23 cellular contexts compared by ENCODE assay signal in the genomic region with DNA sequence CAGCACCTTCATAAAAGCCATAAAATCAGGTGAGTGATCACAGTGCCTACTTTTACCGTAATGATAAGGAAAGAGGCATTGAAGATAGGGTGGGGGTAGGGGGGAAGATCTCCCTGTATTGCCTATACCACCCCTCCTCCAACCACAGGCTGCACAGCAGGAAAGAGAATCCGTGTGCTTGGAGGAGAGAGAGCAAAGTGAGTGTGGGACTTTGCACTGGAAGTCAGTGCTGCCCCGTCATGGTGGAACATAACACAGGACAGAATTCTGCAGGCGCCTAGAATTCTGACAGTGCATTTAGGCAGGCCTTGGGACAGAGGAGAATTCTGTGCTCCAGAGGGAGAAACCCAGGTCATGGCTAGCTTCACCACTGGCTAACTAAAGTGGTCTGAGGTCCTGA. TPM values are rescaled to one million over a fixed set of nuclear protein-coding genes. Genes with fewer than 3 reads are reported as not detected.
DNase-seq lines count a peak whose midpoint lies in the region; ATAC-seq, FAIRE-seq and TF ChIP-seq lines count a peak whose summit lies in the region.
"Had no signal": no experiment of that assay in that cellular context is flagged by ENCODE, and none has a peak within 500 bp of the region (broad histone marks: within the 10 kb centered on the region; RNA-seq: fewer than 3 reads in every experiment).

No MANE protein-coding gene starts in this region.

- ATAC-seq in K562 (peak; percentile 22; the same call in 1 of the 3 replicates), left colon (peak; percentile 55), GM19035 (IDR thresholded peaks at IDR 0.05; ENCODE audit: unreplicated experiment) (no peak), HG02852 (IDR thresholded peaks at IDR 0.05; ENCODE audit: unreplicated experiment) (no peak)

- intact Hi-C loops in K562 (cut with micrococcal nuclease): no loop called here
- intact Hi-C loops in left colon (cut with DNase I, micrococcal nuclease): no loop called here

- H3K9me1 ChIP-seq in K562 (ENCODE audit: control insufficient read depth, insufficient read depth, low read length): no peaks in the 10 kb centered on the region

- H3K27ac ChIP-seq in K562 (ENCODE audit: extremely low read depth, low read depth, low read length): no peak overlapping the region
- peak overlapping the region; percentile 50 for H3K27ac ChIP-seq in neural progenitor cell
- H3K27ac ChIP-seq in suprapubic skin: no peak overlapping the region
- H3K27ac ChIP-seq: SK-N-MC had no signal

- CTCF ChIA-PET in K562 (lab: Yijun Ruan, JAX; ENCODE audit: low intra/inter-chr PET ratio): no interaction called here

- H3K27me3 ChIP-seq in K562 (ENCODE audit: control insufficient read depth in 2 of 2, insufficient read depth in 2 of 2, low read length in 2 of 2) (no peaks in the 10 kb centered on the region), neural progenitor cell (no peaks in the 10 kb centered on the region), suprapubic skin (no peaks in the 10 kb centered on the region)

- H3K36me3 ChIP-seq in K562 (ENCODE audit: control insufficient read depth, insufficient read depth, low read length): no peaks in the 10 kb centered on the region
- no peaks in the 10 kb centered on the region for H3K36me3 ChIP-seq in neural progenitor cell
- no peaks in the 10 kb centered on the region for H3K36me3 ChIP-seq in suprapubic skin

- 20% methylated on average over 4 of the region's 4 CpGs for WGBS in K562 (ENCODE audit: insufficient coverage, low coverage, missing lambda C conversion rate)
- 64% methylated on average over 4 of the region's 4 CpGs for WGBS in suprapubic skin

- no peak for FAIRE-seq in K562 (lab: Jason Lieb, UNC)
- FAIRE-seq: RCC 7860 had no signal

- no peaks in the 10 kb centered on the region for H4K20me1 ChIP-seq in K562 (replicated peaks; ENCODE audit: control insufficient read depth, insufficient read depth, low read length)
- H4K20me1 ChIP-seq in neural progenitor cell (ENCODE audit: low read depth): no peaks in the 10 kb centered on the region

- peak overlapping the region; percentile 81 for H3K27ac Mint-ChIP-seq in neural progenitor cell
- H3K27ac Mint-ChIP-seq: CD4-positive, alpha-beta memory T cell; H9; IgD-negative memory B cell had no signal

- no peak for TF ChIP-seq POLR2A in K562 (conservative IDR thresholded peaks at IDR 0.05)
- TF ChIP-seq POLR2A in suprapubic skin (IDR thresholded peaks at IDR 0.05): no peak

- H3K4me3 Mint-ChIP-seq in neural progenitor cell: no peak overlapping the region
- H3K4me3 Mint-ChIP-seq: CD4-positive, alpha-beta memory T cell; H9; IgD-negative memory B cell had no signal

- peaks cover 10% of the 10 kb centered on the region for H3F3A ChIP-seq in neural progenitor cell (ENCODE audit: low read depth)

- in situ Hi-C loops in K562 (cut with MboI): no loop called here

- peaks cover 2% of the 10 kb centered on the region for H3K4me1 Mint-ChIP-seq in neural progenitor cell
- H3K4me1 Mint-ChIP-seq: CD4-positive, alpha-beta memory T cell; IgD-negative memory B cell had no signal

- H3K9me3 Mint-ChIP-seq in neural progenitor cell: peaks cover 5% of the 10 kb centered on the region
- H3K9me3 Mint-ChIP-seq: H9 had no signal

- DNase-seq in K562 (ENCODE audit: extremely low read depth in 1 of 4, low spot score in 3 of 4) (no peak), left colon (no peak), neural progenitor cell (ENCODE audit: low spot score) (no peak), suprapubic skin (ENCODE audit: low spot score in 2 of 2) (no peak), GF-D8 (lab: John Stamatoyannopoulos, UW) (no peak)
- DNase-seq: C1 segment of cervical spinal cord; CD4-positive, alpha-beta memory T cell; COR-L47; DMS53; H9; NCI-H1092; NCI-H1417 treated with DMSO at 0.1 percent for 48 hours; NCI-H1694 treated with DMSO at 0.1 percent for 48 hours; NCI-H2081 treated with DMSO at 0.1 percent for 48 hours; NCI-H2171; NCI-H226; NCI-H510A; SIG-M5 had no signal

- H3K4me3 ChIP-seq in K562: no peak overlapping the region
- no peak overlapping the region for H3K4me3 ChIP-seq in neural progenitor cell
- no peak overlapping the region for H3K4me3 ChIP-seq in suprapubic skin
- H3K4me3 ChIP-seq: SK-N-MC had no signal

- H3K9me3 ChIP-seq in K562 (replicated peaks; ENCODE audit: control insufficient read depth, insufficient read depth, low read depth, low read length) (no peaks in the 10 kb centered on the region), neural progenitor cell (ENCODE audit: low read depth) (no peaks in the 10 kb centered on the region), suprapubic skin (no peaks in the 10 kb centered on the region)

- H3K4me1 ChIP-seq in K562 (replicated peaks in 1 of 2; ENCODE audit: control insufficient read depth in 2 of 2, insufficient read depth in 2 of 2, low read length in 2 of 2) (no peaks in the 10 kb centered on the region; a peak in 1 of 5 replicates), neural progenitor cell (peaks cover 13% of the 10 kb centered on the region), suprapubic skin (no peaks in the 10 kb centered on the region)

- H3K79me2 ChIP-seq in K562 (ENCODE audit: control insufficient read depth, insufficient read depth, low read length) (no peaks in the 10 kb centered on the region), neural progenitor cell (ENCODE audit: low read depth) (no peaks in the 10 kb centered on the region)

- no TSS peak for BruUV-seq in K562 (replicated peaks; lab: Mats Ljungman, UMichigan)

- POLR2A ChIA-PET in K562 (lab: Yijun Ruan, JAX): no interaction called here

- TF ChIP-seq EP300 in K562 (IDR thresholded peaks at IDR 0.05; ENCODE audit: low read length): no peak
- no peak for TF ChIP-seq EP300 in suprapubic skin (IDR thresholded peaks at IDR 0.05)

- H3K27me3 Mint-ChIP-seq in neural progenitor cell (ENCODE audit: insufficient read depth, low read depth): peaks cover 3% of the 10 kb centered on the region
- H3K27me3 Mint-ChIP-seq: CD4-positive, alpha-beta memory T cell; IgD-negative memory B cell had no signal

- H3K4me2 ChIP-seq in K562 (ENCODE audit: insufficient read depth, low read length) (no peak overlapping the region), neural progenitor cell (peak overlapping the region; percentile 7)

- peaks cover 12% of the 10 kb centered on the region for H3K36me3 Mint-ChIP-seq in neural progenitor cell

- H2AFZ ChIP-seq in K562 (ENCODE audit: low read depth, low read length): 0 out of 2 replicates have a peak overlapping the region, but pooled peaks have one; percentile 56
- no peak overlapping the region for H2AFZ ChIP-seq in neural progenitor cell (replicated peaks)

- TF ChIP-seq RAD21 in K562 (CRISPR knock-in tag; conservative IDR thresholded peaks at IDR 0.05 in 1 of 2, IDR thresholded peaks at IDR 0.05 in 1 of 2): no peak

- TF ChIP-seq CTCF in K562 (IDR thresholded peaks at IDR 0.05 in 2 of 3, conservative IDR thresholded peaks at IDR 0.05 in 1 of 3; ENCODE audit: insufficient read depth in 2 of 3, low read depth in 1 of 3, low read length in 3 of 3) (no peak), neural progenitor cell (IDR thresholded peaks at IDR 0.05) (no peak), suprapubic skin (IDR thresholded peaks at IDR 0.05) (no peak)

- no peak overlapping the region for H3K9ac ChIP-seq in K562 (ENCODE audit: insufficient read depth in 1 of 2, low read depth in 2 of 2, low read length in 2 of 2)
- no peak overlapping the region for H3K9ac ChIP-seq in neural progenitor cell

RNA-seq across cellular contexts. Expression of gene C5, which starts 3.5 kb away (rescaled TPM):
- total RNA-seq in K562 (2011; cell fraction: chromatin; rRNA removed; ENCODE audit: low replicate concordance): 0.19 and 0.65 TPM in 2 replicates
- total RNA-seq in K562 (2011; cell fraction: nucleolus; rRNA removed): 0.13 TPM in 1 of 2 replicates, not detected in the other
- total RNA-seq in K562 (2011; cell fraction: nucleoplasm; rRNA removed): 0.08 and 0.22 TPM in 2 replicates
- total RNA-seq in K562 (2014; rRNA removed) (0.41 and 0.86 TPM in 2 replicates), K562 (2014; rRNA removed; fragmentation: Illumina TruSeq; extraction: Trizol) (0.51 and 0.65 TPM in 2 replicates), K562 (2015; rRNA removed; fragmentation: Illumina TruSeq; extraction: Trizol) (0.79 and 0.91 TPM in 2 replicates), K562 (2021) (0.42 and 0.56 TPM in 2 replicates), left colon (1 to 10 TPM; 1.2 to 1.9 TPM), neural progenitor cell (ENCODE audit: low replicate concordance) (4.5 and 5.5 TPM in 2 replicates), suprapubic skin (10 to 100 TPM in 2 of 4 donors, 1 to 10 TPM in 2; 3.2 to 13.2 (median 6.8) TPM)
- polyA plus RNA-seq in K562 (2011; rRNA removed) (0.50 and 0.62 TPM in 2 replicates), K562 (2014; fragmentation: Illumina TruSeq; extraction: Trizol) (0.32 and 0.34 TPM in 2 replicates), K562 (2014; fragmentation: Nextera tagmentation; extraction: Ambion mirVana) (under 1 TPM; 0.08 to 0.15 TPM), K562 (2014; rRNA removed) (0.27 and 0.81 TPM in 2 replicates)
- 0.06 and 0.16 TPM in 2 replicates for polyA plus RNA-seq in K562 (2011; cell fraction: cytosol; rRNA removed)
- 0.27 and 0.31 TPM in 2 replicates for polyA plus RNA-seq in K562 (2011; cell fraction: nucleus; rRNA removed)
- polyA plus RNA-seq in K562 (2012): 0.39 and 1.6 TPM in 2 replicates
- polyA minus RNA-seq in K562 (2011; rRNA and poly(A)+ RNA removed): 0.56 and 1.4 TPM in 2 replicates
- polyA minus RNA-seq in K562 (2011; cell fraction: cytosol; rRNA and poly(A)+ RNA removed): 2.5 TPM in 1 of 2 replicates, not detected in the other
- polyA minus RNA-seq in K562 (2011; cell fraction: nucleus; rRNA and poly(A)+ RNA removed): 0.40 and 1.1 TPM in 2 replicates

RNA-seq across cellular contexts. Expression of gene CNTRL, which starts 21.2 kb away (rescaled TPM):
- 21.2 and 121 TPM in 2 replicates for total RNA-seq in K562 (2011; cell fraction: chromatin; rRNA removed; ENCODE audit: low replicate concordance)
- 6.3 and 12.8 TPM in 2 replicates for total RNA-seq in K562 (2011; cell fraction: nucleolus; rRNA removed)
- 24.6 and 27.5 TPM in 2 replicates for total RNA-seq in K562 (2011; cell fraction: nucleoplasm; rRNA removed)
- total RNA-seq in K562 (2014; rRNA removed): 16.9 and 18.3 TPM in 2 replicates
- 28.9 and 34.2 TPM in 2 replicates for total RNA-seq in K562 (2014; rRNA removed; fragmentation: Illumina TruSeq; extraction: Trizol)
- 25.8 and 27.3 TPM in 2 replicates for total RNA-seq in K562 (2015; rRNA removed; fragmentation: Illumina TruSeq; extraction: Trizol)
- 19.0 and 20.5 TPM in 2 replicates for total RNA-seq in K562 (2021)
- 25.4 and 28.0 TPM in 2 replicates for polyA plus RNA-seq in K562 (2011; rRNA removed)
- 9.7 and 12.7 TPM in 2 replicates for polyA plus RNA-seq in K562 (2011; cell fraction: cytosol; rRNA removed)
- 28.5 and 31.2 TPM in 2 replicates for polyA plus RNA-seq in K562 (2011; cell fraction: nucleus; rRNA removed)
- 15.4 and 26.7 TPM in 2 replicates for polyA plus RNA-seq in K562 (2012)
- polyA plus RNA-seq in K562 (2014; fragmentation: Illumina TruSeq; extraction: Trizol): 22.2 and 24.0 TPM in 2 replicates
- polyA plus RNA-seq in K562 (2014; fragmentation: Nextera tagmentation; extraction: Ambion mirVana): 10 to 100 TPM in 1 of 2 experiments, 1 to 10 TPM in 1; 9.2 to 10.5 TPM
- polyA plus RNA-seq in K562 (2014; rRNA removed): 16.1 and 19.1 TPM in 2 replicates
- 39.5 and 47.9 TPM in 2 replicates for polyA minus RNA-seq in K562 (2011; rRNA and poly(A)+ RNA removed)
- polyA minus RNA-seq in K562 (2011; cell fraction: cytosol; rRNA and poly(A)+ RNA removed): 15.1 and 15.9 TPM in 2 replicates
- 24.4 and 48.9 TPM in 2 replicates for polyA minus RNA-seq in K562 (2011; cell fraction: nucleus; rRNA and poly(A)+ RNA removed)
- 1 to 10 TPM; 6.1 to 9.2 TPM for total RNA-seq in left colon
- 29.2 and 45.4 TPM in 2 replicates for total RNA-seq in neural progenitor cell (ENCODE audit: low replicate concordance)
- total RNA-seq in suprapubic skin: 10 to 100 TPM in 3 of 4 donors, 1 to 10 TPM in 1; 6.4 to 24.6 (median 13.6) TPM

Comparison
In these comparisons a context has a peak if more than half of its experiments do, and no peak if none do; other contexts are left out.
1. ATAC-seq: peak in K562 (single experiment) and left colon (single experiment); none in GM19035 (single experiment) and HG02852 (single experiment).